Comparison of ENCODE assay signal across 34 cellular contexts in the genomic region with DNA sequence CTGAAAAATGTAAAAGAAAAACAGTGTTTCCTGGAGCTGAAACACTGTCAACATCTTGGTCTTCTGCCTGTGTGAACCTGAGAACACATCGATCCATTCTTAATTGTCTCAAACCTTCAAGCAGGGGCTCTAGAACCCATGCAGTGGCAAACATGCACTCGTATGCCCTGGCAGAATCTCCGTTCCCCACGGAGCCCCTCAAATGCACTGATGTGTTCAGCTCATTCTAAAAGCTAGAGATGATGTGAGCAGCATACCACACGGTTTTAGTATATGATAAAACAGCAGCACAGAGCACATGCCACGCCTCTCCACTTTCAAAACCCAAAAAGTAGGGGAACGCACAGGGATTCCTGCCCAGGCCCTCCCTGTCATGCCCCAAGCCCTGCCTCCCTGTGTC. TPM values are rescaled to one million over a fixed set of nuclear protein-coding genes. Genes with fewer than 3 reads are reported as not detected.
"Had no signal": no experiment of that assay in that cellular context is flagged by ENCODE, and none has a peak within 500 bp of the region (broad histone marks: within the 10 kb centered on the region; RNA-seq: fewer than 3 reads in every experiment).

No MANE protein-coding gene starts in this region.

- H3K9me3 ChIP-seq: ascending aorta, breast epithelium, gastrocnemius medialis had no signal

- H3K27ac ChIP-seq: ascending aorta, breast epithelium, cardiac muscle cell, coronary artery, esophagus muscularis mucosa, foreskin keratinocyte, gastrocnemius medialis, WERI-Rb-1 had no signal

- H3K27me3 ChIP-seq: ascending aorta, breast epithelium, cardiac muscle cell, dorsolateral prefrontal cortex, esophagus muscularis mucosa, gastrocnemius medialis had no signal

- H3K27ac Mint-ChIP-seq: activated B cell treated with CpG ODN at 0.5 μM for 24 hours; activated CD4-positive, alpha-beta memory T cell treated with anti-CD3 and anti-CD28 coated beads, Interleukin-2, amount 10 ng/mL, durations not matched to agents 7 days and 5 days; activated CD4-positive, alpha-beta T cell treated with anti-CD3 and anti-CD28 coated beads, Interleukin-2, amount 10 ng/mL, durations not matched to agents 24 days and 14 days; activated naive CD4-positive, alpha-beta T cell treated with anti-CD3 and anti-CD28 coated beads, Interleukin-2, amount 10 ng/mL, durations not matched to agents 7 days and 5 days; activated naive CD8-positive, alpha-beta T cell treated with anti-CD3 and anti-CD28 coated beads, Interleukin-2, amount 10 ng/mL, durations not matched to agents 7 days and 5 days; activated T-cell treated with anti-CD3 and anti-CD28 coated beads, Interleukin-2, amount 50 U/mL, for 24 hours; activated T-cell treated with anti-CD3 and anti-CD28 coated beads, Interleukin-2, amount 50 U/mL, for 72 hours; brain; dendritic cell treated with granulocyte-macrophage colony-stimulating factor and Interleukin-4, amounts not matched to agents 40 ng/mL and 50 ng/mL, for 4 days; T-cell; T-helper 1 cell treated with Interleukin-12 subunit alpha and Interleukin-12 subunit beta and Interleukin-4 antibody, amounts not matched to agents 30 μg/mL and 1 μg/mL, for 36 hours; T-helper 2 cell treated with Interferon-gamma antibody and Interleukin-4, amounts not matched to agents 5 μg/mL and 100 μg/mL, for 36 hours had no signal

- H3K36me3 Mint-ChIP-seq: activated naive CD4-positive, alpha-beta T cell treated with anti-CD3 and anti-CD28 coated beads, Interleukin-2, amount 10 ng/mL, durations not matched to agents 7 days and 5 days; activated naive CD8-positive, alpha-beta T cell treated with anti-CD3 and anti-CD28 coated beads, Interleukin-2, amount 10 ng/mL, durations not matched to agents 7 days and 5 days had no signal

- H3K4me1 ChIP-seq: ascending aorta, breast epithelium, esophagus muscularis mucosa, foreskin keratinocyte, gastrocnemius medialis had no signal

- H3K27me3 Mint-ChIP-seq: activated CD4-positive, alpha-beta memory T cell treated with anti-CD3 and anti-CD28 coated beads, Interleukin-2, amount 10 ng/mL, durations not matched to agents 7 days and 5 days; activated CD4-positive, alpha-beta T cell treated with anti-CD3 and anti-CD28 coated beads, Interleukin-2, amount 10 ng/mL, durations not matched to agents 24 days and 14 days; activated T-cell treated with anti-CD3 and anti-CD28 coated beads, Interleukin-2, amount 50 U/mL, for 24 hours; T-cell had no signal

- H3K36me3 ChIP-seq: ascending aorta, breast epithelium, cardiac muscle cell, gastrocnemius medialis, WERI-Rb-1 had no signal

- DNase-seq: activated B cell treated with CpG ODN at 0.5 μM for 24 hours; activated CD4-positive, alpha-beta memory T cell treated with anti-CD3 and anti-CD28 coated beads, Interleukin-2, amount 10 ng/mL, durations not matched to agents 7 days and 5 days; activated CD4-positive, alpha-beta T cell treated with anti-CD3 and anti-CD28 coated beads, Interleukin-2, amount 10 ng/mL, durations not matched to agents 24 days and 14 days; activated CD4-positive, alpha-beta T cell treated with anti-CD3 and anti-CD28 coated beads, Interleukin-2, amount 50 U/mL, for 4 hours; activated CD8-positive, alpha-beta memory T cell treated with anti-CD3 and anti-CD28 coated beads, Interleukin-2, amount 50 U/mL, for 48 hours; activated gamma-delta T cell; activated naive CD4-positive, alpha-beta T cell; activated naive CD4-positive, alpha-beta T cell treated with anti-CD3 and anti-CD28 coated beads, Interleukin-2, amount 10 ng/mL, durations not matched to agents 7 days and 5 days; activated naive CD8-positive, alpha-beta T cell treated with anti-CD3 and anti-CD28 coated beads, Interleukin-2, amount 10 ng/mL, durations not matched to agents 7 days and 5 days; activated T-cell treated with anti-CD3 and anti-CD28 coated beads for 4 hours; activated T-cell treated with anti-CD3 and anti-CD28 coated beads, Interleukin-2, amount 50 U/mL, for 24 hours; activated T-cell treated with anti-CD3 and anti-CD28 coated beads, Interleukin-2, amount 50 U/mL, for 72 hours; central memory CD4-positive, alpha-beta T cell; dorsolateral prefrontal cortex; effector memory CD4-positive, alpha-beta T cell; erythroblast; foreskin keratinocyte; gastrocnemius medialis; glutamatergic neuron; SW 1271; T-cell; T1000; WERI-Rb-1 had no signal

- H3K4me3 Mint-ChIP-seq: activated B cell treated with CpG ODN at 0.5 μM for 24 hours; activated CD4-positive, alpha-beta memory T cell treated with anti-CD3 and anti-CD28 coated beads, Interleukin-2, amount 10 ng/mL, durations not matched to agents 7 days and 5 days; activated CD4-positive, alpha-beta T cell treated with anti-CD3 and anti-CD28 coated beads, Interleukin-2, amount 10 ng/mL, durations not matched to agents 24 days and 14 days; activated naive CD4-positive, alpha-beta T cell treated with anti-CD3 and anti-CD28 coated beads, Interleukin-2, amount 10 ng/mL, durations not matched to agents 7 days and 5 days; activated naive CD8-positive, alpha-beta T cell treated with anti-CD3 and anti-CD28 coated beads, Interleukin-2, amount 10 ng/mL, durations not matched to agents 7 days and 5 days; activated T-cell treated with anti-CD3 and anti-CD28 coated beads, Interleukin-2, amount 50 U/mL, for 24 hours; activated T-cell treated with anti-CD3 and anti-CD28 coated beads, Interleukin-2, amount 50 U/mL, for 72 hours; brain; dendritic cell treated with granulocyte-macrophage colony-stimulating factor and Interleukin-4, amounts not matched to agents 40 ng/mL and 50 ng/mL, for 4 days; T-cell; T-helper 1 cell treated with Interleukin-12 subunit alpha and Interleukin-12 subunit beta and Interleukin-4 antibody, amounts not matched to agents 30 μg/mL and 1 μg/mL, for 36 hours; T-helper 2 cell treated with Interferon-gamma antibody and Interleukin-4, amounts not matched to agents 5 μg/mL and 100 μg/mL, for 36 hours had no signal

- H3K4me3 ChIP-seq: ascending aorta, breast epithelium, cardiac muscle cell, coronary artery, dorsolateral prefrontal cortex, esophagus muscularis mucosa, gastrocnemius medialis had no signal

- ATAC-seq: activated CD4-positive, CD25-positive, alpha-beta regulatory T cell treated with anti-CD3 and anti-CD28 coated beads, Interleukin-2, amount 50 U/mL, for 24 hours; activated naive CD4-positive, alpha-beta T cell treated with anti-CD3 and anti-CD28 coated beads, Interleukin-2, amount 50 U/mL, for 72 hours; activated T-cell treated with anti-CD3 and anti-CD28 coated beads, Interleukin-2, amount 50 U/mL, for 72 hours; foreskin keratinocyte; gastrocnemius medialis; T-cell had no signal

- H3K4me1 Mint-ChIP-seq: activated B cell treated with CpG ODN at 0.5 μM for 24 hours; activated CD4-positive, alpha-beta T cell treated with anti-CD3 and anti-CD28 coated beads, Interleukin-2, amount 10 ng/mL, durations not matched to agents 24 days and 14 days; activated naive CD4-positive, alpha-beta T cell treated with anti-CD3 and anti-CD28 coated beads, Interleukin-2, amount 10 ng/mL, durations not matched to agents 7 days and 5 days; activated naive CD8-positive, alpha-beta T cell treated with anti-CD3 and anti-CD28 coated beads, Interleukin-2, amount 10 ng/mL, durations not matched to agents 7 days and 5 days; brain had no signal

RNA-seq across cellular contexts. Expression of gene CFAP99, which starts 45.2 kb away (rescaled TPM):
- total RNA-seq: activated B cell treated with CpG ODN at 0.5 μM for 24 hours; activated CD4-positive, alpha-beta T cell treated with anti-CD3 and anti-CD28 coated beads, Interleukin-2, amount 10 ng/mL, durations not matched to agents 24 days and 14 days; activated naive CD4-positive, alpha-beta T cell treated with anti-CD3 and anti-CD28 coated beads, Interleukin-2, amount 50 U/mL, for 72 hours; activated T-cell treated with anti-CD3 and anti-CD28 coated beads, Interleukin-2, amount 50 U/mL, for 72 hours; ascending aorta; cardiac muscle cell; foreskin keratinocyte; gastrocnemius medialis had no signal
- polyA plus RNA-seq: foreskin keratinocyte had no signal
